ENCODE assay signal across 23 cellular contexts in the genomic region with DNA sequence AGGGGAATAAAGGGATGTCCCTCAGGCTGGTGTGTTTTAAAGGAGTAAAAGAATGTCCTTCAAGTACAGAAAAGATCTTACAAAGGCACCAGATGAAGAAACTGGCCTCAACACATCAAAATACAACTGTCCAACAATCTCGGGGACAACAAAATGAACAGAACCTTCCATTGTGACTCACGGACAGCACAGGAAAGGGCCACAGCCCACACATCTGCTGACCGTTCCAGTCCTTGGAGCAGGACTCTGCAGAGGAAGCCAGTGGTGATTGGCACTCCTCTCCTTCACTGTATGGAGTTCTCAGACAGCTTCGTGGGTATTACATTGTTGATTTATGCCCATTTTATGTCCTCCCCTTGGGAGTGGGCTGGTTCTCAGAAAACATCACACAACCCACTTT. TPM values are rescaled to one million over a fixed set of nuclear protein-coding genes. Genes with fewer than 3 reads are reported as not detected.
DNase-seq lines count a peak whose midpoint lies in the region; ATAC-seq and TF ChIP-seq lines count a peak whose summit lies in the region.
"Had no signal": no experiment of that assay in that cellular context is flagged by ENCODE, and none has a peak within 500 bp of the region (broad histone marks: within the 10 kb centered on the region; RNA-seq: fewer than 3 reads in every experiment).

No MANE protein-coding gene starts in this region.

- intact Hi-C loops in heart right ventricle (cut with DNase I) (no loop called here), cardiac septum (cut with DNase I) (no loop called here), sigmoid colon (cut with DNase I) (loop anchor here (5.0 to 10.0 kb wide), 3 partner anchors 48 to 387 kb away; partner anchors contain the start of genes FBLN5 and PPP4R3A), vagina (cut with DNase I) (no loop called here)

- no peaks in the 10 kb centered on the region for H3K9me3 ChIP-seq in heart right ventricle
- H3K9me3 ChIP-seq in sigmoid colon, result no peaks in the 10 kb centered on the region
- no peaks in the 10 kb centered on the region for H3K9me3 ChIP-seq in vagina
- H3K9me3 ChIP-seq: BE2C had no signal

- TF ChIP-seq EP300 in sigmoid colon (IDR thresholded peaks at IDR 0.05), result no peak

- TF ChIP-seq POLR2A in sigmoid colon (IDR thresholded peaks at IDR 0.05), result no peak
- no peak for TF ChIP-seq POLR2A in vagina (IDR thresholded peaks at IDR 0.05)

- TF ChIP-seq CTCF in heart right ventricle (IDR thresholded peaks at IDR 0.05) (no peak), fibroblast of mammary gland (conservative IDR thresholded peaks at IDR 0.05; ENCODE audit: control insufficient read depth, insufficient read depth, low read depth, low read length) (no peak), sigmoid colon (IDR thresholded peaks at IDR 0.05) (no peak), vagina (IDR thresholded peaks at IDR 0.05) (no peak)

- H3K4me1 ChIP-seq in heart right ventricle (peaks cover 0 to 75% (median 14%) of the 10 kb centered on the region in 9 donors), sigmoid colon (peaks cover 0 to 91% (median 73%) of the 10 kb centered on the region in 4 donors), vagina (peaks cover 48% of the 10 kb centered on the region)
- H3K4me1 ChIP-seq: BE2C had no signal

- H3K27me3 ChIP-seq in heart right ventricle (no peaks in the 10 kb centered on the region), sigmoid colon (no peaks in the 10 kb centered on the region), vagina (no peaks in the 10 kb centered on the region)
- H3K27me3 ChIP-seq: BE2C had no signal

- H3K4me3 ChIP-seq in heart right ventricle (no peak overlapping the region), fibroblast of mammary gland (ENCODE audit: control insufficient read depth, low read depth, low read length) (no peak overlapping the region), sigmoid colon (no peak overlapping the region), vagina (no peak overlapping the region)

- ATAC-seq in heart right ventricle, result peak in 4 of 8 donors; percentile 18 to 38 (median 23)
- no peak for ATAC-seq in GM18858 (IDR thresholded peaks at IDR 0.05; ENCODE audit: unreplicated experiment)
- ATAC-seq: activated T-cell treated with anti-CD3 and anti-CD28 coated beads, Interleukin-2, amount 50 U/mL, for 4 hours; natural killer cell treated with Interleukin-12 subunit alpha and Interleukin-12 subunit beta and Interleukin-15 and Interleukin-18, amount 100 ng/mL, for 72 hours; stimulated activated effector memory CD8-positive, alpha-beta T cell treated with anti-CD3 and anti-CD28 coated beads, Interleukin-12 subunit alpha, Interleukin-12 subunit beta, amount 100 ng/mL, for 72 hours had no signal

- DNase-seq in heart right ventricle (no peak), cardiac septum (ENCODE audit: low spot score) (no peak), fibroblast of mammary gland (ENCODE audit: low read depth) (peak; percentile 52), sigmoid colon (no peak), vagina (ENCODE audit: extremely low spot score in 2 of 2) (no peak), DMS 273 (lab: John Stamatoyannopoulos, UW; ENCODE audit: unreplicated experiment) (no peak)
- no peak for DNase-seq in stimulated activated CD4-positive, alpha-beta T cell treated with anti-CD3 and anti-CD28 coated beads, Interleukin-4, amount 100 ng/mL, for 1 hour
- DNase-seq: activated CD4-positive, alpha-beta T cell treated with anti-CD3 and anti-CD28 coated beads for 1 hour; activated naive CD4-positive, alpha-beta T cell treated with Interleukin-2 at 50 U/mL for 16 hours; activated T-cell treated with anti-CD3 and anti-CD28 coated beads, Interleukin-2, amount 50 U/mL, for 4 hours; amniotic stem cell; BE2C; glutamatergic neuron; IMR-90; NCI-H1105; NCI-H2029; NCI-H2227 treated with DMSO at 0.1 percent for 48 hours; SHP77; stimulated activated CD4-positive, alpha-beta T cell treated with anti-CD3 and anti-CD28 coated beads, Interleukin-1b, Interleukin-23, amount 100 ng/mL, for 48 hours had no signal

- 55 to 56% methylated on average over 4 of the region's 4 CpGs for WGBS in heart right ventricle, 2 donors
- 83% methylated on average over 4 of the region's 4 CpGs for WGBS in sigmoid colon, 2 donors

- no peaks in the 10 kb centered on the region for H3K36me3 ChIP-seq in heart right ventricle
- no peaks in the 10 kb centered on the region for H3K36me3 ChIP-seq in sigmoid colon
- H3K36me3 ChIP-seq in vagina, result no peaks in the 10 kb centered on the region
- H3K36me3 ChIP-seq: BE2C had no signal

- peak overlapping the region in 8 of 10 donors; percentile 22 to 72 (median 68) for H3K27ac ChIP-seq in heart right ventricle
- H3K27ac ChIP-seq in sigmoid colon, result peak overlapping the region; percentile 8 to 83 (median 28)
- peak overlapping the region; percentile 60 for H3K27ac ChIP-seq in vagina

RNA-seq across cellular contexts. Expression of gene TC2N, which starts 32.4 kb away (rescaled TPM):
- total RNA-seq in heart right ventricle (10 to 100 TPM in 1 of 10 donors, 1 to 10 TPM in 9; 1.8 to 12.4 (median 3.8) TPM), cardiac septum (1.7 TPM), sigmoid colon (10 to 100 TPM; 12.1 to 49.2 (median 36.5) TPM), vagina (50.3 TPM)
- polyA plus RNA-seq in heart right ventricle (1 to 10 TPM; 1.8 to 5.0 TPM), sigmoid colon (10 to 100 TPM; 24.9 to 41.6 (median 28.2) TPM)
- total RNA-seq: A172 had no signal

RNA-seq across cellular contexts. Expression of gene FBLN5, which starts 47.7 kb away (rescaled TPM):
- total RNA-seq in heart right ventricle, result 10 to 100 TPM; 25.3 to 91.5 (median 36.6) TPM
- 10 to 100 TPM; 46.5 to 65.9 TPM for polyA plus RNA-seq in heart right ventricle
- 31.8 TPM for total RNA-seq in cardiac septum
- total RNA-seq in sigmoid colon, result 100 to 1,000 TPM in 2 of 4 donors, 10 to 100 TPM in 2; 91.8 to 253 (median 103) TPM
- 10 to 100 TPM in 2 of 3 donors, 1 to 10 TPM in 1; 3.0 to 25.8 (median 19.5) TPM for polyA plus RNA-seq in sigmoid colon
- total RNA-seq in vagina, result 240 TPM
- total RNA-seq: natural killer cell treated with Interleukin-12 subunit alpha and Interleukin-12 subunit beta and Interleukin-15 and Interleukin-18, amount 100 ng/mL, for 72 hours had no signal
